Comparison of ENCODE assay signal across 2 cellular contexts in the genomic region with DNA sequence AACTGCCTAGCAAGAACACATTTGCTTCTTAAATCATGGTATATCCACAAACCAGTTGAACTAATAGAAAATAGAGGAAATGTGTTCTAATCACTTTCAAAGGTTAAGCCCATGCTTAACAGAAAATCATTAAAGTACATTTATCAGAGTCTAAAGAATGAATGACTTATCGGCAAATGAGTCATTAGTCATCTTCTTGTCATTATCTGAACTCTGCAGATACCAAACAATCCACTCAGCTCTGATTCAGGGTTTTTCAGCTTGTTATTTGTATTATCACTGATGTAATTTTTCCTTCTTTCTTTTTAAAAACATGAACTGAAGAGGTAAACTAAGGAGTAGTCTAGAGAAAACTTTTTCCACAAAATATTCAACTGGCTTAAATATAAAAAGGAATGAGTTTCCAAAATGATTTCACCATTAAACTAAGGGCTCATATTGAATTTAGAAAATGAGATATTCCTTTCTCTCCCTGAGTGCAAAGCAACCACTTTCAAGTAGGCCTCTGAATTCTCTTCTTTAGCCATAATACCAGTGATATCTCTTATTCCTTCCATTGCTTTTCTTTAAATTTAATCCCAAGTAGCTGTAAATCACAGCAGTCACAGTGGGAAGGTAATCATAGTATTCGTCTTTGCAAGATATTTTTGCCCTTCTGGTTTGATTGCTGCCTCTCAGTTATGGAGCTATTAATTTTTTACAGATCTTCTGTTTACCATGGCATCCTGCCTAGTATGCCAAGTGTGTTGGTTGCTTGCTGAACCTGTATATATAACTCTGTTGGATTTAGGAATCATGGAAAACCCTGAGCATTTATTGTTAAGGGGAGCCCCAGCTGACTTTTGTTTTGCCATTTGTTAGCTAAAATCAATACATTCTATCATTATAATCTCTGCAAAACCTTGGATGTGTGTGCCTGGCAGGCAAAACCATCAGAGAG.
TF ChIP-seq lines count a peak whose summit lies in the region.

No MANE protein-coding gene starts in this region.

TF ChIP-seq in liver, 16 proteins besides CTCF, POLR2A, EP300 and RAD21 (continued from another document):
- TF ChIP-seq, protein P1, sequence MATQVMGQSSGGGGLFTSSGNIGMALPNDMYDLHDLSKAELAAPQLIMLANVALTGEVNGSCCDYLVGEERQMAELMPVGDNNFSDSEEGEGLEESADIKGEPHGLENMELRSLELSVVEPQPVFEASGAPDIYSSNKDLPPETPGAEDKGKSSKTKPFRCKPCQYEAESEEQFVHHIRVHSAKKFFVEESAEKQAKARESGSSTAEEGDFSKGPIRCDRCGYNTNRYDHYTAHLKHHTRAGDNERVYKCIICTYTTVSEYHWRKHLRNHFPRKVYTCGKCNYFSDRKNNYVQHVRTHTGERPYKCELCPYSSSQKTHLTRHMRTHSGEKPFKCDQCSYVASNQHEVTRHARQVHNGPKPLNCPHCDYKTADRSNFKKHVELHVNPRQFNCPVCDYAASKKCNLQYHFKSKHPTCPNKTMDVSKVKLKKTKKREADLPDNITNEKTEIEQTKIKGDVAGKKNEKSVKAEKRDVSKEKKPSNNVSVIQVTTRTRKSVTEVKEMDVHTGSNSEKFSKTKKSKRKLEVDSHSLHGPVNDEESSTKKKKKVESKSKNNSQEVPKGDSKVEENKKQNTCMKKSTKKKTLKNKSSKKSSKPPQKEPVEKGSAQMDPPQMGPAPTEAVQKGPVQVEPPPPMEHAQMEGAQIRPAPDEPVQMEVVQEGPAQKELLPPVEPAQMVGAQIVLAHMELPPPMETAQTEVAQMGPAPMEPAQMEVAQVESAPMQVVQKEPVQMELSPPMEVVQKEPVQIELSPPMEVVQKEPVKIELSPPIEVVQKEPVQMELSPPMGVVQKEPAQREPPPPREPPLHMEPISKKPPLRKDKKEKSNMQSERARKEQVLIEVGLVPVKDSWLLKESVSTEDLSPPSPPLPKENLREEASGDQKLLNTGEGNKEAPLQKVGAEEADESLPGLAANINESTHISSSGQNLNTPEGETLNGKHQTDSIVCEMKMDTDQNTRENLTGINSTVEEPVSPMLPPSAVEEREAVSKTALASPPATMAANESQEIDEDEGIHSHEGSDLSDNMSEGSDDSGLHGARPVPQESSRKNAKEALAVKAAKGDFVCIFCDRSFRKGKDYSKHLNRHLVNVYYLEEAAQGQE (IDR thresholded peaks at IDR 0.05): no peak
- TF ChIP-seq JUND (IDR thresholded peaks at IDR 0.05): no peak
- TF ChIP-seq FOXA2 (IDR thresholded peaks at IDR 0.05): peak; percentile 54
- TF ChIP-seq HNF4A (conservative IDR thresholded peaks at IDR 0.05): peak in 1 of 2 donors; percentile 29
- TF ChIP-seq TAF1 (conservative IDR thresholded peaks at IDR 0.05): no peak
- TF ChIP-seq YY1 (IDR thresholded peaks at IDR 0.05): peak; percentile 49
- TF ChIP-seq NR2F2 (IDR thresholded peaks at IDR 0.05): no peak
- no peak for TF ChIP-seq ZBTB33 (IDR thresholded peaks at IDR 0.05)
- no peak for TF ChIP-seq GABPA (IDR thresholded peaks at IDR 0.05 in 1 of 2, conservative IDR thresholded peaks at IDR 0.05 in 1 of 2)
- TF ChIP-seq RXRA (IDR thresholded peaks at IDR 0.05): peak; percentile 56 to 67

TF ChIP-seq in HepG2, 621 proteins besides CTCF, POLR2A, EP300 and RAD21 (continued from another document):
- TF ChIP-seq TCF7L2 (IDR thresholded peaks at IDR 0.05; ENCODE audit: low read depth, low read length) (no peak), ZBTB33 (CRISPR knock-in tag; IDR thresholded peaks at IDR 0.05) (no peak), SIN3B (IDR thresholded peaks at IDR 0.05; ENCODE audit: low read length) (no peak), ZNF775 (CRISPR knock-in tag; IDR thresholded peaks at IDR 0.05; ENCODE audit: borderline replicate concordance) (no peak), GTF3A (CRISPR knock-in tag; conservative IDR thresholded peaks at IDR 0.05) (no peak)
- TF ChIP-seq, protein P2, sequence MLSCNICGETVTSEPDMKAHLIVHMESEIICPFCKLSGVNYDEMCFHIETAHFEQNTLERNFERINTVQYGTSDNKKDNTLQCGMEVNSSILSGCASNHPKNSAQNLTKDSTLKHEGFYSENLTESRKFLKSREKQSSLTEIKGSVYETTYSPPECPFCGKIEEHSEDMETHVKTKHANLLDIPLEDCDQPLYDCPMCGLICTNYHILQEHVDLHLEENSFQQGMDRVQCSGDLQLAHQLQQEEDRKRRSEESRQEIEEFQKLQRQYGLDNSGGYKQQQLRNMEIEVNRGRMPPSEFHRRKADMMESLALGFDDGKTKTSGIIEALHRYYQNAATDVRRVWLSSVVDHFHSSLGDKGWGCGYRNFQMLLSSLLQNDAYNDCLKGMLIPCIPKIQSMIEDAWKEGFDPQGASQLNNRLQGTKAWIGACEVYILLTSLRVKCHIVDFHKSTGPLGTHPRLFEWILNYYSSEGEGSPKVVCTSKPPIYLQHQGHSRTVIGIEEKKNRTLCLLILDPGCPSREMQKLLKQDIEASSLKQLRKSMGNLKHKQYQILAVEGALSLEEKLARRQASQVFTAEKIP (CRISPR knock-in tag; IDR thresholded peaks at IDR 0.05; ENCODE audit: borderline replicate concordance): no peak
TF ChIP-seq in HepG2: peak in this region for 0.
